Comparison of ENCODE assay signal across 8 cellular contexts in the genomic region with DNA sequence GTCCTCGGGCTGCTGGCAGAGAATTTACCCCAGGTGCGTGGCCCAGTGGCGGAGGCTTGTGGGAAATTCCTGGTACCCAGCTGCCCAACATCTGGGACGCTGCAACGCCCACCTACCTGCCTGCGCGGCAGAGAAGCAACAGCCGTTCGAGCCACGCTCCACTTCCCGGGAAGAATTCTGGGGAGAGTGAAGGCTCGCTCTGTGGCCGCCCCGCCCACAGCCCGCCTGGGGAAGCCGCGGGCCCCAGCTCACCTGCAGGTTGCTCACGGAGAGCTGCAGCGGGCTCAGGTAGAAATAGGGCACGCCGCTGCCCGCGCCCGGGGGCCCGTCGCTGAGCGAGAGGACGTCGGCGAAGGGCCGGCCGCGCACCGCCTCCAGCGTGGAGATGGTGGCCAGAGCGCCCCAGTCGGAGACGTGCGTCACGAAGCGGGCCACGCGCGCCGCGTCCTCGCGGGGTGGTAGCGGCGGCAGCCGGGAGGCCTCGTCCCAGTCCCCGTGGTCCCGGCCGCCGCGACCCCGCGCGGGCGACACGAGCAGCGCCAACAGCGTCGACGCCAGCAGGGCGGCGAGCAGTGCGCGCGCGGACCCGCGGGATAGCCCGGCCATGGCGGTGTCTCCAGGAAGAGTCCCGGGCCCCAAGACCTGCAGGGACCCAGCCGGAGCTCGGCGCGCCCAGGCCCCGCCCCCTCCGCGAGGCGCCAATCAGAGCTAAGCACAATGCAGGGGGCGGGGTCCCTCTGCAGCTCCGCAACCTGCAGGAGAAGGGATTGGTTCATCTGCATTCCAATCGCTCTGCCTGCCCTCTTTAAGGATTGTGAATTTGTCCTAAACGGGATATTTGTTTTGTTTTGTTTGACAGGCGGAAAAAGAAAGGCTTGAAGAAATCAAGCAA.
DNase-seq lines count a peak whose midpoint lies in the region; ATAC-seq, FAIRE-seq and TF ChIP-seq lines count a peak whose summit lies in the region.

A gene (minus strand): TSS at position 627 of the 892 bp plus-strand sequence.

- no peaks in the 10 kb centered on the region for H3K27me3 Mint-ChIP-seq in central memory CD8-positive, alpha-beta T cell

- peak within 1 kb of the TSS; percentile 49 for H3K4me3 ChIP-seq in AG09309 (ENCODE audit: control insufficient read depth, low read depth, low read length)

- peaks cover 3% of the 10 kb centered on the region for H3K36me3 Mint-ChIP-seq in central memory CD8-positive, alpha-beta T cell (ENCODE audit: insufficient read depth)

- peak within 1 kb of the TSS; percentile 79 for H3K27ac Mint-ChIP-seq in central memory CD8-positive, alpha-beta T cell (ENCODE audit: low read depth)

- no peaks in the 10 kb centered on the region for H3K9me3 Mint-ChIP-seq in central memory CD8-positive, alpha-beta T cell

- peak; percentile 68 for FAIRE-seq in islet of Langerhans (lab: Jason Lieb, UNC)

- no peak for TF ChIP-seq CTCF in AG09309 (IDR thresholded peaks at IDR 0.05; ENCODE audit: control insufficient read depth, insufficient read depth, low read depth, low read length, missing control alignments)

- H3K4me3 Mint-ChIP-seq in central memory CD8-positive, alpha-beta T cell: peak within 1 kb of the TSS; percentile 86

- peaks cover 31% of the 10 kb centered on the region for H3K4me1 Mint-ChIP-seq in central memory CD8-positive, alpha-beta T cell

- DNase-seq in AG09309 (ENCODE audit: low read depth) (peak; percentile 41), NCI-H446 (lab: John Stamatoyannopoulos, UW) (peak; percentile 87 to 96)
- DNase-seq in activated CD4-positive, CD25-positive, alpha-beta regulatory T cell treated with anti-CD3 and anti-CD28 coated beads, Interleukin-2, amount 50 U/mL, for 16 hours (ENCODE audit: low read depth, low spot score): peak; percentile 74
- DNase-seq in central memory CD8-positive, alpha-beta T cell (ENCODE audit: low spot score in 2 of 2): peak; percentile 74 to 75
- DNase-seq in stimulated activated CD4-positive, alpha-beta T cell treated with anti-CD3 and anti-CD28 coated beads, Interleukin-12 subunit alpha, Interleukin-12 subunit beta, amount 100 ng/mL, for 4 hours: peak; percentile 88

- ATAC-seq in GM19025 (IDR thresholded peaks at IDR 0.05; ENCODE audit: low read depth, unreplicated experiment): peak; percentile 99
- peak; percentile 98 for ATAC-seq in HG03342 (IDR thresholded peaks at IDR 0.05; ENCODE audit: unreplicated experiment)
- peak; percentile 99 for ATAC-seq in central memory CD8-positive, alpha-beta T cell (replicated peaks; ENCODE audit: extremely low read depth, poor library complexity, severe bottlenecking)

Comparison
In these comparisons a context has a peak if more than half of its experiments do, and no peak if none do; other contexts are left out.
1. Peak in every context shown above with its lines: DNase-seq, ATAC-seq and H3K4me3 ChIP-seq.
2. DNase-seq: peak in every context shown above with its lines; median percentile 92 in NCI-H446; 88 in stimulated activated CD4-positive, alpha-beta T cell treated with anti-CD3 and anti-CD28 coated beads, Interleukin-12 subunit alpha, Interleukin-12 subunit beta, amount 100 ng/mL, for 4 hours; 74 in central memory CD8-positive, alpha-beta T cell; 74 in activated CD4-positive, CD25-positive, alpha-beta regulatory T cell treated with anti-CD3 and anti-CD28 coated beads, Interleukin-2, amount 50 U/mL, for 16 hours; 41 in AG09309.